8 cellular contexts compared by ENCODE assay signal in genomic region chr9:120869360-120869687, GRCh38. TPM values are rescaled to one million over a fixed set of nuclear protein-coding genes. Genes with fewer than 3 reads are reported as not detected.
DNase-seq lines count a peak whose midpoint lies in the region; ATAC-seq lines count a peak whose summit lies in the region.

No MANE protein-coding gene starts in this region.

- peak overlapping the region; percentile 92 for H3K4me3 Mint-ChIP-seq in activated naive CD8-positive, alpha-beta T cell treated with anti-CD3 and anti-CD28 coated beads, Interleukin-2, amount 10 ng/mL, durations not matched to agents 7 days and 5 days
- peak overlapping the region; percentile 93 for H3K4me3 Mint-ChIP-seq in stimulated activated memory B cell treated with anti-CD40 and anti-IgM and Interleukin-4, amounts not matched to agents 10 μg/mL and 1 μg/mL and 100 μg/mL, for 72 hours

- peaks cover 55% of the 10 kb centered on the region for H3K4me1 Mint-ChIP-seq in activated naive CD8-positive, alpha-beta T cell treated with anti-CD3 and anti-CD28 coated beads, Interleukin-2, amount 10 ng/mL, durations not matched to agents 7 days and 5 days
- peaks cover 30% of the 10 kb centered on the region for H3K4me1 Mint-ChIP-seq in stimulated activated memory B cell treated with anti-CD40 and anti-IgM and Interleukin-4, amounts not matched to agents 10 μg/mL and 1 μg/mL and 100 μg/mL, for 72 hours

- no peak for DNase-seq in activated naive CD8-positive, alpha-beta T cell treated with anti-CD3 and anti-CD28 coated beads, Interleukin-2, amount 10 ng/mL, durations not matched to agents 7 days and 5 days
- DNase-seq in NCI-H1436 (lab: John Stamatoyannopoulos, UW) (no peak), NCI-H2029 (lab: John Stamatoyannopoulos, UW) (no peak), NCI-H510A (lab: John Stamatoyannopoulos, UW) (no peak)

- H3K4me1 ChIP-seq in HUES48 (ENCODE audit: control insufficient read depth, insufficient read depth, low read length) (peaks cover 22% of the 10 kb centered on the region), iPS-20b (ENCODE audit: insufficient read depth, low read length) (peaks cover 22% of the 10 kb centered on the region)

- H3K27ac Mint-ChIP-seq in activated naive CD8-positive, alpha-beta T cell treated with anti-CD3 and anti-CD28 coated beads, Interleukin-2, amount 10 ng/mL, durations not matched to agents 7 days and 5 days = peak overlapping the region; percentile 99
- peak overlapping the region; percentile 79 for H3K27ac Mint-ChIP-seq in stimulated activated memory B cell treated with anti-CD40 and anti-IgM and Interleukin-4, amounts not matched to agents 10 μg/mL and 1 μg/mL and 100 μg/mL, for 72 hours

- POLR2A ChIA-PET in activated naive CD8-positive, alpha-beta T cell treated with anti-CD3 and anti-CD28 coated beads, Interleukin-2, amount 10 ng/mL, durations not matched to agents 7 days and 5 days (lab: Charles Lee) = interaction anchor here (0.8 to 4.4 kb wide), 13 partner anchors 10 to 202 kb away, joined by 3 to 35 read pairs (median 5); partner anchors contain the start of genes FBXW2 and TRAF1

- no peaks in the 10 kb centered on the region for H3K9me3 Mint-ChIP-seq in activated naive CD8-positive, alpha-beta T cell treated with anti-CD3 and anti-CD28 coated beads, Interleukin-2, amount 10 ng/mL, durations not matched to agents 7 days and 5 days
- H3K9me3 Mint-ChIP-seq in stimulated activated memory B cell treated with anti-CD40 and anti-IgM and Interleukin-4, amounts not matched to agents 10 μg/mL and 1 μg/mL and 100 μg/mL, for 72 hours = no peaks in the 10 kb centered on the region

- peak overlapping the region; percentile 69; the same call in 1 of the 2 replicates for H3K4me3 ChIP-seq in HUES48 (ENCODE audit: low read depth, low read length)
- peak overlapping the region; percentile 75; the same call in 1 of the 2 replicates for H3K4me3 ChIP-seq in iPS-20b (ENCODE audit: low read length)

- H3K36me3 Mint-ChIP-seq in activated naive CD8-positive, alpha-beta T cell treated with anti-CD3 and anti-CD28 coated beads, Interleukin-2, amount 10 ng/mL, durations not matched to agents 7 days and 5 days = peaks cover 51% of the 10 kb centered on the region
- peaks cover 18% of the 10 kb centered on the region for H3K36me3 Mint-ChIP-seq in stimulated activated memory B cell treated with anti-CD40 and anti-IgM and Interleukin-4, amounts not matched to agents 10 μg/mL and 1 μg/mL and 100 μg/mL, for 72 hours

- no peaks in the 10 kb centered on the region for H3K27me3 ChIP-seq in HUES48 (ENCODE audit: control insufficient read depth, insufficient read depth, low read length)
- H3K27me3 ChIP-seq in iPS-20b (ENCODE audit: insufficient read depth, low read length) = no peaks in the 10 kb centered on the region

- no peak overlapping the region for H3K9ac ChIP-seq in HUES48 (ENCODE audit: low read depth, low read length)
- H3K9ac ChIP-seq in iPS-20b (ENCODE audit: low read depth, low read length) = peak overlapping the region; percentile 1; the same call in 1 of the 2 replicates

- H3K27me3 Mint-ChIP-seq in activated naive CD8-positive, alpha-beta T cell treated with anti-CD3 and anti-CD28 coated beads, Interleukin-2, amount 10 ng/mL, durations not matched to agents 7 days and 5 days = no peaks in the 10 kb centered on the region
- no peaks in the 10 kb centered on the region for H3K27me3 Mint-ChIP-seq in stimulated activated memory B cell treated with anti-CD40 and anti-IgM and Interleukin-4, amounts not matched to agents 10 μg/mL and 1 μg/mL and 100 μg/mL, for 72 hours

- no peaks in the 10 kb centered on the region for H3K9me3 ChIP-seq in HUES48 (ENCODE audit: control insufficient read depth, insufficient read depth, low read length)
- H3K9me3 ChIP-seq in iPS-20b (ENCODE audit: insufficient read depth, low read depth, low read length) = no peaks in the 10 kb centered on the region

- no peak overlapping the region for H3K27ac ChIP-seq in HUES48 (ENCODE audit: low read depth, low read length)
- H3K27ac ChIP-seq in iPS-20b (ENCODE audit: low read length) = no peak overlapping the region

- no peak for ATAC-seq in activated naive CD8-positive, alpha-beta T cell treated with anti-CD3 and anti-CD28 coated beads, Interleukin-2, amount 10 ng/mL, durations not matched to agents 7 days and 5 days (ENCODE audit: low read depth)
- no peak for ATAC-seq in stimulated activated memory B cell treated with anti-CD40 and anti-IgM and Interleukin-4, amounts not matched to agents 10 μg/mL and 1 μg/mL and 100 μg/mL, for 72 hours
- ATAC-seq in HG03097 (IDR thresholded peaks at IDR 0.05; ENCODE audit: low FRiP score, unreplicated experiment) = no peak

- H3K36me3 ChIP-seq in HUES48 (ENCODE audit: control insufficient read depth, insufficient read depth, low read length) (peaks cover 22% of the 10 kb centered on the region), iPS-20b (ENCODE audit: insufficient read depth, low read depth, low read length) (peaks cover 17% of the 10 kb centered on the region; the same call in 1 of the 2 replicates)

RNA-seq across cellular contexts. Expression of gene PHF19, which starts 7.7 kb away (rescaled TPM):
- 100 to 1,000 TPM; 248 to 253 TPM for total RNA-seq in activated naive CD8-positive, alpha-beta T cell treated with anti-CD3 and anti-CD28 coated beads, Interleukin-2, amount 10 ng/mL, durations not matched to agents 7 days and 5 days

RNA-seq across cellular contexts. Expression of gene PSMD5, which starts 26.6 kb away (rescaled TPM):
- 10 to 100 TPM; 42.6 to 57.4 TPM for total RNA-seq in activated naive CD8-positive, alpha-beta T cell treated with anti-CD3 and anti-CD28 coated beads, Interleukin-2, amount 10 ng/mL, durations not matched to agents 7 days and 5 days

RNA-seq across cellular contexts. Expression of gene TRAF1, which starts 57.3 kb away (rescaled TPM):
- 100 to 1,000 TPM in 1 of 2 experiments, 10 to 100 TPM in 1; 97.1 to 102 TPM for total RNA-seq in activated naive CD8-positive, alpha-beta T cell treated with anti-CD3 and anti-CD28 coated beads, Interleukin-2, amount 10 ng/mL, durations not matched to agents 7 days and 5 days
